Comparison of ENCODE assay signal across 18 cellular contexts in genomic region chr15:71680079-71680461, GRCh38.
A peak's percentile ranks its signal among the peaks of the same experiment; 100 is the strongest.
DNase-seq lines count a peak whose midpoint lies in the region; ATAC-seq and TF ChIP-seq lines count a peak whose summit lies in the region.
"Had no signal": no experiment of that assay in that cellular context is flagged by ENCODE, and none has a peak within 500 bp of the region (broad histone marks: within the 10 kb centered on the region; RNA-seq: fewer than 3 reads in every experiment).

No MANE protein-coding gene starts in this region.

- 82% methylated on average over 2 of the region's 2 CpGs for WGBS in GM23248 (ENCODE audit: low coverage in 1 of 2, low lambda C conversion rate in 2 of 2, missing lambda C conversion rate in 2 of 2), 2 experiments
- WGBS in IMR-90 (ENCODE audit: extremely low coverage in 2 of 2, insufficient read length in 1 of 2), 2 experiments, result no CpG with 5 or more reads among the region's 2 CpGs

- intact Hi-C loops in IMR-90 (cut with micrococcal nuclease), result no loop called here

- 0 out of 2 replicates have a peak overlapping the region, but pooled peaks have one; percentile 9 for H2AK5ac ChIP-seq in IMR-90 (ENCODE audit: low read depth, low read length)

- peak overlapping the region; percentile 24; the same call in 1 of the 2 replicates for H2BK20ac ChIP-seq in IMR-90 (ENCODE audit: low read depth, low read length)

- H3K9me3 ChIP-seq in GM23248 (ENCODE audit: low read depth), result no peaks in the 10 kb centered on the region
- no peaks in the 10 kb centered on the region for H3K9me3 ChIP-seq in IMR-90 (ENCODE audit: control insufficient read depth, insufficient read depth, low read length)
- H3K9me3 ChIP-seq: BLaER1 treated with 17β-estradiol and CSF1 and Interleukin-3, amounts not matched to agents 10 nM and 100 nM; tibial artery had no signal

- H3K36me3 ChIP-seq in GM23248 (ENCODE audit: low read depth), result no peaks in the 10 kb centered on the region
- no peaks in the 10 kb centered on the region for H3K36me3 ChIP-seq in IMR-90 (ENCODE audit: control insufficient read depth, insufficient read depth, low read length)
- H3K36me3 ChIP-seq: BLaER1 treated with 17β-estradiol and CSF1 and Interleukin-3, amounts not matched to agents 10 nM and 100 nM; tibial artery had no signal

- POLR2A ChIA-PET in IMR-90 (lab: Charles Lee; ENCODE audit: unreplicated experiment), result no interaction called here

- in situ Hi-C loops in GM23248 (cut with MboI) (no loop called here), IMR-90 (cut with MboI; ENCODE audit: low sequenced_read_pairs) (no loop called here)

- H3K4me1 Mint-ChIP-seq in nephron progenitor cell, result peaks cover 58% of the 10 kb centered on the region
- H3K4me1 Mint-ChIP-seq: immature natural killer cell had no signal

- peaks cover 29% of the 10 kb centered on the region for H3F3A ChIP-seq in GM23248 (ENCODE audit: insufficient read depth)

- H3K4me3 Mint-ChIP-seq in nephron progenitor cell, result no peak overlapping the region
- H3K4me3 Mint-ChIP-seq: activated naive CD4-positive, alpha-beta T cell treated with anti-CD3 and anti-CD28 coated beads for 36 hours; brain; immature natural killer cell had no signal

- H3K79me1 ChIP-seq in IMR-90 (ENCODE audit: low read depth in 1 of 2, low read length in 2 of 2), result peaks cover 3 to 14% of the 10 kb centered on the region in 2 experiments; a peak in 1 of 4 replicates

- H3K9me3 Mint-ChIP-seq in nephron progenitor cell, result no peaks in the 10 kb centered on the region
- H3K9me3 Mint-ChIP-seq: activated naive CD4-positive, alpha-beta T cell treated with anti-CD3 and anti-CD28 coated beads for 36 hours; brain had no signal

- peak overlapping the region; percentile 13; the same call in 1 of the 2 replicates for H4K91ac ChIP-seq in IMR-90 (ENCODE audit: insufficient read depth, low read depth, low read length)

- H2AK9ac ChIP-seq in IMR-90 (replicated peaks; ENCODE audit: low read depth, low read length, poor library complexity), result no peak overlapping the region

- 0 out of 2 replicates have a peak overlapping the region, but pooled peaks have one; percentile 11 for H3K18ac ChIP-seq in IMR-90 (ENCODE audit: low read depth, low read length)

- H2BK5ac ChIP-seq in IMR-90 (ENCODE audit: low read depth, low read length, poor library complexity, severe bottlenecking), result no peak overlapping the region

- H3K27ac Mint-ChIP-seq in nephron progenitor cell, result peak overlapping the region; percentile 46
- H3K27ac Mint-ChIP-seq: activated naive CD4-positive, alpha-beta T cell treated with anti-CD3 and anti-CD28 coated beads for 36 hours; immature natural killer cell; progenitor cell of endocrine pancreas had no signal

- peak overlapping the region; percentile 26 for H3K27ac ChIP-seq in GM23248
- no peak overlapping the region for H3K27ac ChIP-seq in IMR-90 (ENCODE audit: insufficient read depth, low read length)
- H3K27ac ChIP-seq: BLaER1 treated with 17β-estradiol and CSF1 and Interleukin-3, amounts not matched to agents 10 nM and 100 nM; tibial artery had no signal

- H3K4me3 ChIP-seq in GM23248 (no peak overlapping the region), IMR-90 (ENCODE audit: insufficient read depth, low read depth, low read length) (no peak overlapping the region), epithelial cell of esophagus (ENCODE audit: low read length) (no peak overlapping the region)
- H3K4me3 ChIP-seq: BLaER1 treated with 17β-estradiol and CSF1 and Interleukin-3, amounts not matched to agents 10 nM and 100 nM; tibial artery had no signal

- H3K27me3 Mint-ChIP-seq in nephron progenitor cell (ENCODE audit: low read depth, poor library complexity), result peaks cover 4% of the 10 kb centered on the region
- H3K27me3 Mint-ChIP-seq: brain had no signal

- H3K9me2 ChIP-seq in GM23248 (ENCODE audit: insufficient read depth), result no peaks in the 10 kb centered on the region

- dilution Hi-C loops in IMR-90 (cut with HindIII; ENCODE audit: low sequenced_read_pairs, unreplicated experiment), result no loop called here

- peak overlapping the region; percentile 22 for H3K14ac ChIP-seq in IMR-90 (replicated peaks; ENCODE audit: low read depth, low read length)

- no peaks in the 10 kb centered on the region for H3K79me2 ChIP-seq in GM23248 (ENCODE audit: insufficient read depth)

- no peak overlapping the region; the same call in 1 of the 2 replicates for H4K5ac ChIP-seq in IMR-90 (ENCODE audit: low read depth, low read length)

- H4K20me1 ChIP-seq in GM23248 (ENCODE audit: insufficient read depth) (peaks cover 3% of the 10 kb centered on the region; the same call in 1 of the 2 replicates), IMR-90 (ENCODE audit: insufficient read depth, low read length) (no peaks in the 10 kb centered on the region; the same call in 1 of the 2 replicates)
- H4K20me1 ChIP-seq: BLaER1 treated with 17β-estradiol and CSF1 and Interleukin-3, amounts not matched to agents 10 nM and 100 nM had no signal

- H3K9ac ChIP-seq in GM23248, result no peak overlapping the region
- H3K9ac ChIP-seq in IMR-90 (ENCODE audit: low read depth, low read length), result no peak overlapping the region
- H3K9ac ChIP-seq: BLaER1 treated with 17β-estradiol and CSF1 and Interleukin-3, amounts not matched to agents 10 nM and 100 nM had no signal

- H2AFZ ChIP-seq in GM23248 (no peak overlapping the region), IMR-90 (replicated peaks; ENCODE audit: low read length, poor library complexity) (no peak overlapping the region)

- no peak for TF ChIP-seq POLR2A in IMR-90 (IDR thresholded peaks at IDR 0.05; ENCODE audit: low read depth, low read length)

- CTCF ChIA-PET in IMR-90 (lab: Yijun Ruan, JAX), result no interaction called here

- H3K27me3 ChIP-seq in GM23248 (replicated peaks; ENCODE audit: insufficient read depth) (no peaks in the 10 kb centered on the region), IMR-90 (ENCODE audit: control insufficient read depth, insufficient read depth, low read length) (no peaks in the 10 kb centered on the region)
- H3K27me3 ChIP-seq: BLaER1 treated with 17β-estradiol and CSF1 and Interleukin-3, amounts not matched to agents 10 nM and 100 nM; tibial artery had no signal

- peak overlapping the region; percentile 2; the same call in 1 of the 2 replicates for H3K4ac ChIP-seq in IMR-90 (ENCODE audit: low read depth, low read length)

- H3K9me1 ChIP-seq in IMR-90 (ENCODE audit: insufficient read depth, low read length), result peaks cover 15% of the 10 kb centered on the region

- H4K8ac ChIP-seq in IMR-90 (ENCODE audit: low read depth in 2 of 2, low read length in 2 of 2), result peak overlapping the region in 1 of 2 experiments; percentile 14; a peak in 2 of 4 replicates

- no peak overlapping the region for H2BK120ac ChIP-seq in IMR-90 (ENCODE audit: low read depth, low read length)

- DNase-seq in GM23248 (no peak), IMR-90 (no peak), epithelial cell of esophagus (ENCODE audit: low read depth) (peak; percentile 80), nephron progenitor cell (no peak), SHP77 (lab: John Stamatoyannopoulos, UW) (no peak), NCI-H345 treated with DMSO at 0.1 percent for 48 hours (lab: John Stamatoyannopoulos, UW; ENCODE audit: unreplicated experiment) (no peak), NCI-H2171 (lab: John Stamatoyannopoulos, UW) (no peak)
- DNase-seq in stimulated activated CD4-positive, alpha-beta T cell treated with anti-CD3 and anti-CD28 coated beads, Interleukin-12 subunit alpha, Interleukin-12 subunit beta, amount 100 ng/mL, for 4 hours, result no peak
- DNase-seq: activated CD8-positive, alpha-beta memory T cell treated with anti-CD3 and anti-CD28 coated beads, Interleukin-2, amount 50 U/mL, for 4 hours; activated naive CD4-positive, alpha-beta T cell treated with anti-CD3 and anti-CD28 coated beads for 36 hours; DMS79; immature natural killer cell; MV-4-11; stimulated activated CD4-positive, alpha-beta T cell treated with anti-CD3 and anti-CD28 coated beads, Interleukin-2, amount 100 ng/mL, for 24 hours; tibial artery had no signal

- TF ChIP-seq CTCF in IMR-90 (conservative IDR thresholded peaks at IDR 0.05; ENCODE audit: low read depth, low read length) (no peak), epithelial cell of esophagus (IDR thresholded peaks at IDR 0.05; ENCODE audit: insufficient read depth, low read depth, low read length, missing control alignments) (no peak), nephron progenitor cell (IDR thresholded peaks at IDR 0.05) (no peak)

- TF ChIP-seq RAD21 in IMR-90 (IDR thresholded peaks at IDR 0.05; ENCODE audit: low read length), result no peak

- 0 out of 3 replicates have a peak overlapping the region, but pooled peaks have one; percentile 32 for H2BK15ac ChIP-seq in IMR-90 (ENCODE audit: low read depth, low read length)

- H3K36me3 Mint-ChIP-seq in nephron progenitor cell (ENCODE audit: low read depth), result no peaks in the 10 kb centered on the region
- H3K36me3 Mint-ChIP-seq: brain, immature natural killer cell had no signal

- H3K4me2 ChIP-seq in GM23248 (ENCODE audit: unreplicated experiment), result no peak overlapping the region
- no peak overlapping the region for H3K4me2 ChIP-seq in IMR-90 (ENCODE audit: low read depth, low read length)
- H3K4me2 ChIP-seq: BLaER1 treated with 17β-estradiol and CSF1 and Interleukin-3, amounts not matched to agents 10 nM and 100 nM had no signal

- no peak overlapping the region for H3K56ac ChIP-seq in IMR-90 (ENCODE audit: extremely low read depth, insufficient read depth, low read length)

- no TSS peak for BruUV-seq in IMR-90 (replicated peaks; lab: Mats Ljungman, UMichigan)

- H3K4me1 ChIP-seq in GM23248 (ENCODE audit: insufficient read depth) (peaks cover 43% of the 10 kb centered on the region), IMR-90 (ENCODE audit: control insufficient read depth, insufficient read depth, low read length) (peaks cover 16% of the 10 kb centered on the region)

- no peak for ATAC-seq in IMR-90 (ENCODE audit: low read depth)

- no peak overlapping the region for H3K23ac ChIP-seq in IMR-90 (ENCODE audit: low read depth, low read length)

TF ChIP-seq in IMR-90, 13 proteins besides CTCF, POLR2A, EP300 and RAD21:
- TF ChIP-seq, protein P1, sequence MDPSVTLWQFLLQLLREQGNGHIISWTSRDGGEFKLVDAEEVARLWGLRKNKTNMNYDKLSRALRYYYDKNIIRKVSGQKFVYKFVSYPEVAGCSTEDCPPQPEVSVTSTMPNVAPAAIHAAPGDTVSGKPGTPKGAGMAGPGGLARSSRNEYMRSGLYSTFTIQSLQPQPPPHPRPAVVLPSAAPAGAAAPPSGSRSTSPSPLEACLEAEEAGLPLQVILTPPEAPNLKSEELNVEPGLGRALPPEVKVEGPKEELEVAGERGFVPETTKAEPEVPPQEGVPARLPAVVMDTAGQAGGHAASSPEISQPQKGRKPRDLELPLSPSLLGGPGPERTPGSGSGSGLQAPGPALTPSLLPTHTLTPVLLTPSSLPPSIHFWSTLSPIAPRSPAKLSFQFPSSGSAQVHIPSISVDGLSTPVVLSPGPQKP (IDR thresholded peaks at IDR 0.05; ENCODE audit: borderline replicate concordance, low read depth, low read length), result no peak
- no peak for TF ChIP-seq CEBPB (IDR thresholded peaks at IDR 0.05; ENCODE audit: low read depth, low read length)
